In the genomic region with DNA sequence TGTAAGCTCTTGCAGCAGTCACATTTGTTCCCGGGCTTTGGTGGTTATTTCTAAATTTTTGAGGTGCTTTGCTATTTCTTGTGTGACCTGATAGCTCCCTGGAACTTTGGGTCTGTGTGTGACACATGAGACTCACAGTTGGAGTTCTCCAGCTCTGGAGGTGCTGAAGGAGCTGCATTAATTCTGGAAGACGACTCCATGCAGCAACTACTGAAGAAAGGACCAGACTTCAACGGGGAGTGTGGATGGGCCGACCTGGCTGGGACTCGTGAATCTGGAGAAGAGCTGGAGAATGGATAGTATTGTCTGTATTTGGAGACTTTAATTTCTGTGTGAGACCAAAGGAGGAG, we compare ENCODE assay signal across 9 cellular contexts. TPM values are rescaled to one million over a fixed set of nuclear protein-coding genes. Genes with fewer than 3 reads are reported as not detected.
DNase-seq lines count a peak whose midpoint lies in the region; ATAC-seq and TF ChIP-seq lines count a peak whose summit lies in the region.
"Had no signal": no experiment of that assay in that cellular context is flagged by ENCODE, and none has a peak within 500 bp of the region (broad histone marks: within the 10 kb centered on the region; RNA-seq: fewer than 3 reads in every experiment).

No MANE protein-coding gene starts in this region.

- POLR2A ChIA-PET in HEK293T (lab: Yijun Ruan, JAX): interaction anchor here (0.7 to 5.8 kb wide), 9 partner anchors 8 to 103 kb away, joined by 3 to 79 read pairs (median 5); a partner anchor contains a TSS

- CTCF ChIA-PET in HEK293T (lab: Yijun Ruan, JAX): no interaction called here

- intact Hi-C loops in sigmoid colon (cut with DNase I): loop anchor here (2.0 to 10.0 kb wide), 7 partner anchors 17 to 423 kb away; a partner anchor contains a TSS

- peaks cover 23% of the 10 kb centered on the region for H3K36me3 ChIP-seq in WERI-Rb-1
- peaks cover 7 to 19% (median 16%) of the 10 kb centered on the region in 4 donors for H3K36me3 ChIP-seq in sigmoid colon

- H3K4me3 ChIP-seq in GM12864 (ENCODE audit: low read depth, low read length) (peak overlapping the region; percentile 98), WERI-Rb-1 (ENCODE audit: low read depth, low read length) (peak overlapping the region; percentile 75), fibroblast of villous mesenchyme (ENCODE audit: low read depth, low read length) (peak overlapping the region; percentile 77), sigmoid colon (peak overlapping the region; percentile 71 to 85 (median 84))

- H3K27me3 ChIP-seq in WERI-Rb-1 (ENCODE audit: insufficient read depth, low read depth, severe bottlenecking) (no peaks in the 10 kb centered on the region), sigmoid colon (no peaks in the 10 kb centered on the region)

- peaks cover 0 to 36% (median 30%) of the 10 kb centered on the region in 4 donors for H3K4me1 ChIP-seq in sigmoid colon

- ATAC-seq in left lobe of liver: no peak

- DNase-seq in GM12864 (ENCODE audit: low read depth) (no peak), WERI-Rb-1 (no peak), fibroblast of villous mesenchyme (ENCODE audit: low read depth) (peak; percentile 34), sigmoid colon (no peak), OCI-M1 (lab: John Stamatoyannopoulos, UW) (no peak), HEK293T (ENCODE audit: extremely low spot score) (no peak), left lobe of liver (ENCODE audit: low spot score) (no peak)
- DNase-seq in stimulated activated CD4-positive, alpha-beta T cell treated with anti-CD3 and anti-CD28 coated beads, Interleukin-4, amount 100 ng/mL, for 24 hours: no peak
- DNase-seq: HCEC 1CT had no signal

- no peak for TF ChIP-seq EP300 in sigmoid colon (IDR thresholded peaks at IDR 0.05)

- no peak for TF ChIP-seq POLR2A in sigmoid colon (IDR thresholded peaks at IDR 0.05)

- 42 to 66% methylated on average over 5 of the region's 5 CpGs for WGBS in sigmoid colon, 2 donors

- H3K27ac ChIP-seq in WERI-Rb-1 (peak overlapping the region; percentile 79), sigmoid colon (peak overlapping the region; percentile 93 to 96 (median 95))

- TF ChIP-seq CTCF in GM12864 (IDR thresholded peaks at IDR 0.05; ENCODE audit: low read depth, low read length, missing control alignments) (no peak), WERI-Rb-1 (IDR thresholded peaks at IDR 0.05; ENCODE audit: low read depth, low read length) (no peak), fibroblast of villous mesenchyme (IDR thresholded peaks at IDR 0.05; ENCODE audit: insufficient read depth, low read depth, low read length) (no peak), sigmoid colon (IDR thresholded peaks at IDR 0.05) (no peak)

- H3K9me3 ChIP-seq in WERI-Rb-1 (ENCODE audit: severe bottlenecking): no peaks in the 10 kb centered on the region
- H3K9me3 ChIP-seq in sigmoid colon: no peaks in the 10 kb centered on the region

TF ChIP-seq in HEK293T, 16 proteins besides CTCF, POLR2A, EP300 and RAD21:
- TF ChIP-seq L3MBTL2 (conservative IDR thresholded peaks at IDR 0.05) (no peak), SUZ12 (IDR thresholded peaks at IDR 0.05) (no peak), BHLHE40 (IDR thresholded peaks at IDR 0.05; ENCODE audit: borderline replicate concordance) (no peak), ELF4 (IDR thresholded peaks at IDR 0.05) (no peak), HDGF (IDR thresholded peaks at IDR 0.05; ENCODE audit: borderline replicate concordance) (no peak), FOXK2 (IDR thresholded peaks at IDR 0.05) (no peak), TARDBP (IDR thresholded peaks at IDR 0.05) (no peak), LEF1 (IDR thresholded peaks at IDR 0.05; ENCODE audit: borderline replicate concordance) (no peak), FOXA1 (IDR thresholded peaks at IDR 0.05) (no peak), ZNF384 (IDR thresholded peaks at IDR 0.05) (no peak)
- TF ChIP-seq, protein P1, sequence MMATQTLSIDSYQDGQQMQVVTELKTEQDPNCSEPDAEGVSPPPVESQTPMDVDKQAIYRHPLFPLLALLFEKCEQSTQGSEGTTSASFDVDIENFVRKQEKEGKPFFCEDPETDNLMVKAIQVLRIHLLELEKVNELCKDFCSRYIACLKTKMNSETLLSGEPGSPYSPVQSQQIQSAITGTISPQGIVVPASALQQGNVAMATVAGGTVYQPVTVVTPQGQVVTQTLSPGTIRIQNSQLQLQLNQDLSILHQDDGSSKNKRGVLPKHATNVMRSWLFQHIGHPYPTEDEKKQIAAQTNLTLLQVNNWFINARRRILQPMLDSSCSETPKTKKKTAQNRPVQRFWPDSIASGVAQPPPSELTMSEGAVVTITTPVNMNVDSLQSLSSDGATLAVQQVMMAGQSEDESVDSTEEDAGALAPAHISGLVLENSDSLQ (IDR thresholded peaks at IDR 0.05): no peak

RNA-seq across cellular contexts. Expression of a gene that starts 1.5 kb away (rescaled TPM):
- total RNA-seq in fibroblast of villous mesenchyme: 105 and 127 TPM in 2 replicates
- total RNA-seq in sigmoid colon: 100 to 1,000 TPM; 196 to 226 (median 211) TPM
- 100 to 1,000 TPM; 252 to 261 (median 259) TPM for polyA plus RNA-seq in sigmoid colon
- total RNA-seq in left lobe of liver: 130 TPM

RNA-seq across cellular contexts. Expression of a gene that starts 51.7 kb away (rescaled TPM):
- total RNA-seq in fibroblast of villous mesenchyme (not detected in 2 replicates), sigmoid colon (under 1 TPM in 1 of 4 donors, not detected in 3; 0.41 TPM), left lobe of liver (2.3 TPM)
- 100 to 1,000 TPM; 110 to 488 (median 396) TPM for polyA plus RNA-seq in sigmoid colon
